In the genomic region with DNA sequence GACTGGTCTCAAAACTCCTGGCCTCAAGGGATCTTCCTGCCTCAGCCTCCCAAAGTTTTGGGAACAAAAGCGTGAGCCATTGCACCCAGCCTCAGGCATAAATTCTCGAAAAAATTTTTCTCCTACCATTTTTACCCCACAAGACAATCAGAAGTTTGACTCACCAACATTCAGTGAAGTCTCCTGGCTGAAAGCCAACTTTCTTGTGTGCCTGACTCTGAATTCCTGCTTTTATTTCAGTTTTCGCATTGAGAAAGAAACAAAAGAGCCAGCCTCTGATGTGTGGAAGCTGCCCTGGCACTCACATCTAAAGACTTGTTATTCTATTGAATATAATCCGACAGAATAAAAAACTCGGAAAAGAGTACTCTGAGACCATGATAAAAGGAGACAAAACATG, we compare ENCODE assay signal across 13 cellular contexts.
DNase-seq lines count a peak whose midpoint lies in the region; ATAC-seq, FAIRE-seq and TF ChIP-seq lines count a peak whose summit lies in the region.
"Had no signal": no experiment of that assay in that cellular context is flagged by ENCODE, and none has a peak within 500 bp of the region (broad histone marks: within the 10 kb centered on the region; RNA-seq: fewer than 3 reads in every experiment).

No MANE protein-coding gene starts in this region.

- WGBS in esophagus muscularis mucosa = 81% methylated on average over 5 of the region's 5 CpGs

- H3K9ac ChIP-seq in keratinocyte (ENCODE audit: control insufficient read depth, extremely low read depth, insufficient read depth, low read length) = no peak overlapping the region

- ATAC-seq in HG02885 (IDR thresholded peaks at IDR 0.05; ENCODE audit: poor library complexity, unreplicated experiment) (no peak), HG03135 (IDR thresholded peaks at IDR 0.05; ENCODE audit: unreplicated experiment) (no peak)

- no TSS peak for BruUV-seq in A673 (replicated peaks; lab: Mats Ljungman, UMichigan)

- no peaks in the 10 kb centered on the region for H4K20me1 ChIP-seq in keratinocyte (ENCODE audit: control insufficient read depth, extremely low read depth, insufficient read depth, low read length)

- H3K27me3 ChIP-seq in A673 (replicated peaks; ENCODE audit: insufficient read depth, low read depth, low read length, poor library complexity) (no peaks in the 10 kb centered on the region), keratinocyte (ENCODE audit: control insufficient read depth, extremely low read depth, insufficient read depth, low read length) (no peaks in the 10 kb centered on the region), esophagus muscularis mucosa (no peaks in the 10 kb centered on the region)

- H3K4me1 ChIP-seq in A673 (ENCODE audit: insufficient read depth, low read length, poor library complexity, severe bottlenecking) (no peaks in the 10 kb centered on the region), keratinocyte (ENCODE audit: control insufficient read depth, extremely low read depth, insufficient read depth, low read length) (peaks cover 5% of the 10 kb centered on the region), esophagus muscularis mucosa (no peaks in the 10 kb centered on the region)

- intact Hi-C loops in A673 (cut with micrococcal nuclease; ENCODE audit: unreplicated experiment) = no loop called here
- intact Hi-C loops in esophagus muscularis mucosa (cut with DNase I) = no loop called here

- H3K9me3 ChIP-seq in A673 (ENCODE audit: low read depth, low read length, poor library complexity, severe bottlenecking) = no peaks in the 10 kb centered on the region
- no peaks in the 10 kb centered on the region for H3K9me3 ChIP-seq in keratinocyte (ENCODE audit: control insufficient read depth, low read depth, low read length)
- H3K9me3 ChIP-seq in esophagus muscularis mucosa = no peaks in the 10 kb centered on the region

- no peak for TF ChIP-seq EP300 in esophagus muscularis mucosa (IDR thresholded peaks at IDR 0.05)

- TF ChIP-seq CTCF in A673 (conservative IDR thresholded peaks at IDR 0.05; ENCODE audit: low read depth, low read length) (no peak), cardiac fibroblast (IDR thresholded peaks at IDR 0.05; ENCODE audit: low read depth, low read length) (no peak), keratinocyte (optimal IDR thresholded peaks at IDR 0.05 in 1 of 3, IDR thresholded peaks at IDR 0.05 in 1 of 3, conservative IDR thresholded peaks at IDR 0.05 in 1 of 3; ENCODE audit: extremely low read depth in 1 of 3, insufficient read depth in 2 of 3, low read length in 3 of 3) (no peak), esophagus muscularis mucosa (IDR thresholded peaks at IDR 0.05) (no peak)

- H3K36me3 ChIP-seq in A673 (ENCODE audit: insufficient read depth, low read length, poor library complexity, severe bottlenecking) = no peaks in the 10 kb centered on the region
- no peaks in the 10 kb centered on the region for H3K36me3 ChIP-seq in keratinocyte (ENCODE audit: control insufficient read depth in 2 of 2, extremely low read depth in 1 of 2, insufficient read depth in 2 of 2, low read length in 2 of 2)
- H3K36me3 ChIP-seq in esophagus muscularis mucosa = no peaks in the 10 kb centered on the region

- H3K79me2 ChIP-seq in keratinocyte (ENCODE audit: control insufficient read depth, insufficient read depth, low read length) = no peaks in the 10 kb centered on the region

- POLR2A ChIA-PET in A673 (lab: Charles Lee; ENCODE audit: low non-redundant PET) = no interaction called here

- no peak overlapping the region for H2AFZ ChIP-seq in keratinocyte (ENCODE audit: control insufficient read depth, low read length)

- FAIRE-seq in keratinocyte (lab: Jason Lieb, UNC) = peak; percentile 85

- H3K9me1 ChIP-seq in keratinocyte (ENCODE audit: control insufficient read depth, extremely low read depth, insufficient read depth, low read length) = no peaks in the 10 kb centered on the region

- H3K4me3 ChIP-seq in A673 (ENCODE audit: low read depth, low read length, poor library complexity, severe bottlenecking) (no peak overlapping the region), cardiac fibroblast (replicated peaks in 1 of 2; ENCODE audit: low read depth in 2 of 2, low read length in 2 of 2) (no peak overlapping the region), keratinocyte (ENCODE audit: control insufficient read depth in 2 of 3, extremely low read depth in 1 of 3, insufficient read depth in 2 of 3, low read depth in 1 of 3, low read length in 3 of 3) (no peak overlapping the region), esophagus muscularis mucosa (no peak overlapping the region)

- DNase-seq in A673 (ENCODE audit: low spot score) (peak; percentile 73), LHCN-M2 (ENCODE audit: low read depth) (peak; percentile 71), cardiac fibroblast (ENCODE audit: low read depth in 2 of 2) (peak; percentile 44 to 64), keratinocyte (ENCODE audit: low read depth, low spot score) (peak; percentile 49), esophagus muscularis mucosa (ENCODE audit: extremely low spot score) (no peak), ureter (ENCODE audit: low spot score) (no peak)
- DNase-seq: activated CD4-positive, alpha-beta T cell treated with anti-CD3 and anti-CD28 coated beads, Interleukin-2, amount 50 U/mL, for 4 hours; activated naive CD4-positive, alpha-beta T cell treated with Interleukin-2 at 50 U/mL for 16 hours; H7; Kasumi-1; NCI-H774 had no signal

- H3K27ac ChIP-seq in A673 (ENCODE audit: low read depth, low read length, poor library complexity, severe bottlenecking) = no peak overlapping the region
- no peak overlapping the region for H3K27ac ChIP-seq in keratinocyte (ENCODE audit: control insufficient read depth, insufficient read depth, low read length)
- H3K27ac ChIP-seq in esophagus muscularis mucosa (replicated peaks in 1 of 4) = no peak overlapping the region

- dilution Hi-C loops in keratinocyte (cut with MboI; ENCODE audit: extremely low pct_ligation_motif_present, low sequenced_read_pairs) = no loop called here

- CTCF ChIA-PET in A673 (lab: Charles Lee) = no interaction called here

- no peak overlapping the region for H3K4me2 ChIP-seq in keratinocyte (ENCODE audit: control insufficient read depth, extremely low read depth, insufficient read depth, low read depth, low read length)

- TF ChIP-seq POLR2A in esophagus muscularis mucosa (IDR thresholded peaks at IDR 0.05; ENCODE audit: low read depth) = no peak

Comparison
In these comparisons a context has a peak if more than half of its experiments do, and no peak if none do; other contexts are left out.
1. DNase-seq: peak in A673 (single experiment), LHCN-M2 (single experiment), cardiac fibroblast (2 of 2) and keratinocyte (single experiment); none in esophagus muscularis mucosa (single experiment) and ureter (single experiment).